16 cellular contexts compared by ENCODE assay signal in genomic region chr5:153601377-153601776, GRCh38.
DNase-seq lines count a peak whose midpoint lies in the region; ATAC-seq and TF ChIP-seq lines count a peak whose summit lies in the region.
"Had no signal": no experiment of that assay in that cellular context is flagged by ENCODE, and none has a peak within 500 bp of the region (broad histone marks: within the 10 kb centered on the region; RNA-seq: fewer than 3 reads in every experiment).

No MANE protein-coding gene starts in this region.

- ATAC-seq in HG02571 (IDR thresholded peaks at IDR 0.05; ENCODE audit: unreplicated experiment) (peak; percentile 77), HG03196 (IDR thresholded peaks at IDR 0.05; ENCODE audit: unreplicated experiment) (peak; percentile 68)
- ATAC-seq: A549, left cardiac atrium had no signal

- POLR2A ChIA-PET in GM10248 (lab: Yijun Ruan, JAX) = no interaction called here

- CTCF ChIA-PET in GM10248 (lab: Yijun Ruan, JAX) = no interaction called here

- no peak for TF ChIP-seq CTCF in GM10248 (IDR thresholded peaks at IDR 0.05; ENCODE audit: control extremely low read depth, extremely low read depth, low read depth, missing control alignments)

- DNase-seq in GM10248 (ENCODE audit: extremely low spot score) (peak; percentile 23), GM19238 (ENCODE audit: insufficient read length, low spot score) (peak; percentile 3), NOMO-1 (lab: John Stamatoyannopoulos, UW; ENCODE audit: unreplicated experiment in 2 of 2) (no peak), anterior cingulate cortex (lab: John Stamatoyannopoulos, UW) (no peak), EL (no peak)
- DNase-seq in activated CD4-positive, alpha-beta T cell treated with anti-CD3 and anti-CD28 coated beads for 4 hours = no peak
- DNase-seq: DMS153; effector CD8-positive, alpha-beta T cell; left cardiac atrium; NCI-H1092; NCI-H748 treated with DMSO at 0.1 percent for 48 hours; SJCRH30; thyroid gland had no signal

Comparison
In these comparisons a context has a peak if more than half of its experiments do, and no peak if none do; other contexts are left out.
1. DNase-seq: peak in GM10248 (single experiment) and GM19238 (single experiment); none in NOMO-1 (0 of 2), activated CD4-positive, alpha-beta T cell treated with anti-CD3 and anti-CD28 coated beads for 4 hours (0 of 2), anterior cingulate cortex (0 of 58) and EL (single experiment).